In the genomic region with DNA sequence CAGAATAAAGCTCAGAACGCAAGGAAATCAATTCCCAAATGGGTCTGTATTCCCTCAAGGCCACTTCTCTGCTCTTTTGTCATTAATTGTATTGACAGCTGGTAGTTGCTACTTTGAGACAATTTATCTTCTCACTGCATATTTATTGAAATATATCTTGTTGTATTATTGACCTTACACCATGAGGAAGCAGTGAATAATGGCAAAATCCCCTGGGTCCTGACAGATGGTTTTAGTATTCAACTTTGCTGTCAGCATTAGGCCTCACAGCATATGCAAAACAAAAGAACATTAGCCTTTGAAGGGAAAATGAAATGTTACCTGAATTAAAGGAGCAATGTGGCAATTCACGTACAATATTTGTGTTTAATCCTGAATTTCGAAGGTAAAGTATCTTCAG, we compare ENCODE assay signal across 18 cellular contexts.
DNase-seq lines count a peak whose midpoint lies in the region; ATAC-seq and TF ChIP-seq lines count a peak whose summit lies in the region.
"Had no signal": no experiment of that assay in that cellular context is flagged by ENCODE, and none has a peak within 500 bp of the region (broad histone marks: within the 10 kb centered on the region; RNA-seq: fewer than 3 reads in every experiment).

No MANE protein-coding gene starts in this region.

- ATAC-seq in activated naive CD4-positive, alpha-beta T cell treated with anti-CD3 and anti-CD28 coated beads, Interleukin-2, amount 50 U/mL, for 72 hours, result no peak
- ATAC-seq: CD8-positive, alpha-beta T cell had no signal

- no peak overlapping the region for H3K27ac Mint-ChIP-seq in endodermal cell
- H3K27ac Mint-ChIP-seq in activated naive CD4-positive, alpha-beta T cell treated with anti-CD3 and anti-CD28 coated beads, Interleukin-2, amount 50 U/mL, for 72 hours, result no peak overlapping the region
- H3K27ac Mint-ChIP-seq: CD8-positive, alpha-beta T cell; HFFc6 had no signal

- no peaks in the 10 kb centered on the region for H3K27me3 Mint-ChIP-seq in endodermal cell (ENCODE audit: insufficient read depth)

- no peaks in the 10 kb centered on the region for H3K36me3 ChIP-seq in endodermal cell (ENCODE audit: control insufficient read depth, insufficient read depth, low read length)
- H3K36me3 ChIP-seq: SJCRH30 had no signal

- no peaks in the 10 kb centered on the region for H3K4me1 Mint-ChIP-seq in endodermal cell

- no peaks in the 10 kb centered on the region for H3K27me3 ChIP-seq in endodermal cell (ENCODE audit: control insufficient read depth, insufficient read depth, low read length, poor library complexity, severe bottlenecking)
- H3K27me3 ChIP-seq: SJCRH30 had no signal

- peak overlapping the region; percentile 71 for H3K27ac ChIP-seq in endodermal cell (ENCODE audit: low read depth, low read length)
- H3K27ac ChIP-seq: PC-9, SJCRH30 had no signal

- H3K9ac ChIP-seq in endodermal cell (ENCODE audit: extremely low read depth, low read length, poor library complexity, severe bottlenecking), result no peak overlapping the region

- WGBS in endodermal cell (ENCODE audit: insufficient coverage in 1 of 2, insufficient read length in 1 of 2), 2 experiments, result 70 to 74% methylated on average over 2 to 3 of the region's 3 CpGs

- no peak overlapping the region for H3K4me3 Mint-ChIP-seq in endodermal cell
- H3K4me3 Mint-ChIP-seq: CD8-positive, alpha-beta T cell; HFFc6 had no signal

- no peaks in the 10 kb centered on the region for H3K9me3 Mint-ChIP-seq in endodermal cell
- peaks cover 0 to 3% of the 10 kb centered on the region in 2 donors for H3K9me3 Mint-ChIP-seq in activated naive CD4-positive, alpha-beta T cell treated with anti-CD3 and anti-CD28 coated beads, Interleukin-2, amount 50 U/mL, for 72 hours

- H3K36me3 Mint-ChIP-seq in endodermal cell (ENCODE audit: low read depth), result no peaks in the 10 kb centered on the region
- no peaks in the 10 kb centered on the region for H3K36me3 Mint-ChIP-seq in activated naive CD4-positive, alpha-beta T cell treated with anti-CD3 and anti-CD28 coated beads, Interleukin-2, amount 50 U/mL, for 72 hours
- H3K36me3 Mint-ChIP-seq: CD8-positive, alpha-beta T cell had no signal

- DNase-seq in NCI-H748 (lab: John Stamatoyannopoulos, UW; ENCODE audit: unreplicated experiment) (peak; percentile 7), NCI-H748 treated with DMSO at 0.1 percent for 48 hours (lab: John Stamatoyannopoulos, UW) (no peak), NCI-H2171 treated with DMSO at 0.1 percent for 48 hours (lab: John Stamatoyannopoulos, UW) (peak; percentile 55), endodermal cell (no peak), C1 segment of cervical spinal cord (lab: John Stamatoyannopoulos, UW) (no peak), NCI-H345 treated with DMSO at 0.1 percent for 48 hours (lab: John Stamatoyannopoulos, UW; ENCODE audit: unreplicated experiment) (no peak)
- DNase-seq in activated CD8-positive, alpha-beta memory T cell treated with anti-CD3 and anti-CD28 coated beads, Interleukin-2, amount 50 U/mL, for 48 hours, result no peak
- no peak for DNase-seq in activated naive CD4-positive, alpha-beta T cell treated with anti-CD3 and anti-CD28 coated beads, Interleukin-2, amount 50 U/mL, for 72 hours (ENCODE audit: low spot score in 2 of 2)
- DNase-seq: 8988T; CD8-positive, alpha-beta T cell; GF-D8; HFFc6; KG1; NCI-H1048; NCI-H187; NCI-H526 treated with DMSO at 0.1 percent for 48 hours; PC-9; SJCRH30 had no signal

- no peaks in the 10 kb centered on the region for H3K9me3 ChIP-seq in endodermal cell (ENCODE audit: control insufficient read depth, low read length)
- H3K9me3 ChIP-seq: SJCRH30 had no signal

- no peak for TF ChIP-seq CTCF in endodermal cell (conservative IDR thresholded peaks at IDR 0.05)

- H3K4me1 ChIP-seq in endodermal cell (ENCODE audit: control insufficient read depth, insufficient read depth, low read length), result no peaks in the 10 kb centered on the region
- H3K4me1 ChIP-seq: SJCRH30 had no signal

- no peak overlapping the region for H3K4me3 ChIP-seq in endodermal cell (ENCODE audit: low read length)
- H3K4me3 ChIP-seq: PC-9, SJCRH30 had no signal

Comparison
In these comparisons a context has a peak if more than half of its experiments do, and no peak if none do; other contexts are left out.
1. DNase-seq: peak in NCI-H748 (single experiment) and NCI-H2171 treated with DMSO at 0.1 percent for 48 hours (single experiment); none in NCI-H748 treated with DMSO at 0.1 percent for 48 hours (single experiment), endodermal cell (single experiment), C1 segment of cervical spinal cord (0 of 14), activated CD8-positive, alpha-beta memory T cell treated with anti-CD3 and anti-CD28 coated beads, Interleukin-2, amount 50 U/mL, for 48 hours (single experiment), NCI-H345 treated with DMSO at 0.1 percent for 48 hours (single experiment) and activated naive CD4-positive, alpha-beta T cell treated with anti-CD3 and anti-CD28 coated beads, Interleukin-2, amount 50 U/mL, for 72 hours (0 of 2).